In genomic region chr6:28914941-28915340, GRCh38 we compare ENCODE assay signal across 24 cellular contexts. TPM values are rescaled to one million over a fixed set of nuclear protein-coding genes. Genes with fewer than 3 reads are reported as not detected.
DNase-seq lines count a peak whose midpoint lies in the region; ATAC-seq and TF ChIP-seq lines count a peak whose summit lies in the region.
"Had no signal": no experiment of that assay in that cellular context is flagged by ENCODE, and none has a peak within 500 bp of the region (broad histone marks: within the 10 kb centered on the region; RNA-seq: fewer than 3 reads in every experiment).

No MANE protein-coding gene starts in this region.

- no peak overlapping the region for H3K14ac ChIP-seq in IMR-90 (replicated peaks; ENCODE audit: low read depth, low read length)

- H3K9ac ChIP-seq in IMR-90 (ENCODE audit: low read depth, low read length) (no peak overlapping the region), liver (ENCODE audit: low read depth in 1 of 2, low read length in 2 of 2) (no peak overlapping the region)
- H3K9ac ChIP-seq: BLaER1 treated with 17β-estradiol and CSF1 and Interleukin-3, amounts not matched to agents 10 nM and 100 nM had no signal

- peaks cover 57% of the 10 kb centered on the region for H3K36me3 Mint-ChIP-seq in activated CD4-positive, alpha-beta T cell treated with anti-CD3 and anti-CD28 coated beads for 36 hours (ENCODE audit: low read depth)

- no peak overlapping the region for H3K4me3 Mint-ChIP-seq in activated CD4-positive, alpha-beta T cell treated with anti-CD3 and anti-CD28 coated beads for 36 hours
- H3K4me3 Mint-ChIP-seq: CD14-positive monocyte; CD4-positive, alpha-beta T cell; CD8-positive, alpha-beta memory T cell; GM23338; H9 had no signal

- H3K23ac ChIP-seq in IMR-90 (ENCODE audit: low read depth, low read length) = no peak overlapping the region

- no peak for TF ChIP-seq POLR2A in IMR-90 (IDR thresholded peaks at IDR 0.05; ENCODE audit: low read depth, low read length)

- BruUV-seq in IMR-90 (replicated peaks; lab: Mats Ljungman, UMichigan) = no TSS peak

- peaks cover 52% of the 10 kb centered on the region for H3K36me3 ChIP-seq in IMR-90 (ENCODE audit: control insufficient read depth, insufficient read depth, low read length)
- H3K36me3 ChIP-seq in liver (ENCODE audit: control insufficient read depth in 4 of 4, insufficient read depth in 3 of 4, low read depth in 1 of 4, low read length in 3 of 4) = peaks cover 9 to 56% (median 46%) of the 10 kb centered on the region in 4 donors

- no peak overlapping the region for H3K27ac Mint-ChIP-seq in activated CD4-positive, alpha-beta T cell treated with anti-CD3 and anti-CD28 coated beads for 36 hours
- H3K27ac Mint-ChIP-seq: CD4-positive, alpha-beta T cell; GM23338; H9 had no signal

- no peaks in the 10 kb centered on the region for H3K9me1 ChIP-seq in IMR-90 (ENCODE audit: insufficient read depth, low read length)

- no peaks in the 10 kb centered on the region for H3K4me1 ChIP-seq in IMR-90 (ENCODE audit: control insufficient read depth, insufficient read depth, low read length)
- H3K4me1 ChIP-seq in liver (ENCODE audit: control insufficient read depth in 4 of 4, insufficient read depth in 4 of 4, low read length in 3 of 4) = peaks cover 0 to 19% (median 11%) of the 10 kb centered on the region in 4 donors
- H3K4me1 ChIP-seq: A549, BE2C had no signal

- H3K4ac ChIP-seq in IMR-90 (ENCODE audit: low read depth, low read length) = no peak overlapping the region

- no peak overlapping the region for H2BK120ac ChIP-seq in IMR-90 (ENCODE audit: low read depth, low read length)

- H3K56ac ChIP-seq in IMR-90 (ENCODE audit: extremely low read depth, insufficient read depth, low read length) = no peak overlapping the region

- no peaks in the 10 kb centered on the region for H3K9me3 ChIP-seq in IMR-90 (ENCODE audit: control insufficient read depth, insufficient read depth, low read length)
- no peaks in the 10 kb centered on the region for H3K9me3 ChIP-seq in liver (ENCODE audit: control insufficient read depth in 4 of 4, low read length in 3 of 4)
- H3K9me3 ChIP-seq: A549, BE2C had no signal

- WGBS in IMR-90 (ENCODE audit: extremely low coverage in 2 of 2, insufficient read length in 1 of 2), 2 experiments = no CpG with 5 or more reads among the region's 2 CpGs
- WGBS in liver = 58% methylated on average over 2 of the region's 2 CpGs

- H2BK20ac ChIP-seq in IMR-90 (ENCODE audit: low read depth, low read length) = no peak overlapping the region

- peak; percentile 24 for DNase-seq in IMR-90
- DNase-seq in astrocyte of the hippocampus (ENCODE audit: low read depth, low spot score) = peak; percentile 53
- DNase-seq in fibroblast of the aortic adventitia (ENCODE audit: low read depth) = peak; percentile 44
- no peak for DNase-seq in activated CD4-positive, alpha-beta T cell treated with anti-CD3 and anti-CD28 coated beads for 36 hours
- DNase-seq in activated effector memory CD4-positive, alpha-beta T cell treated with anti-CD3 and anti-CD28 coated beads, Interleukin-2, amount 50 U/mL, for 16 hours = no peak
- DNase-seq: 8988T; ACHN; AML-193; BE2C; Calu3; CD4-positive, alpha-beta T cell; CD8-positive, alpha-beta memory T cell; DMS53; DND-41; H9 had no signal

- no peak overlapping the region for H4K91ac ChIP-seq in IMR-90 (ENCODE audit: insufficient read depth, low read depth, low read length)

- H2BK15ac ChIP-seq in IMR-90 (ENCODE audit: low read depth, low read length) = no peak overlapping the region

- dilution Hi-C loops in IMR-90 (cut with HindIII; ENCODE audit: low sequenced_read_pairs, unreplicated experiment) = no loop called here

- H3K27me3 Mint-ChIP-seq in activated CD4-positive, alpha-beta T cell treated with anti-CD3 and anti-CD28 coated beads for 36 hours = no peaks in the 10 kb centered on the region
- H3K27me3 Mint-ChIP-seq: CD4-positive, alpha-beta T cell had no signal

- intact Hi-C loops in IMR-90 (cut with micrococcal nuclease) = no loop called here
- intact Hi-C loops in activated CD4-positive, alpha-beta T cell treated with anti-CD3 and anti-CD28 coated beads for 36 hours (cut with DNase I, micrococcal nuclease) = no loop called here

- TF ChIP-seq CTCF in IMR-90 (conservative IDR thresholded peaks at IDR 0.05; ENCODE audit: low read depth, low read length) (no peak), fibroblast of the aortic adventitia (IDR thresholded peaks at IDR 0.05; ENCODE audit: insufficient read depth, low read length) (no peak), liver (IDR thresholded peaks at IDR 0.05; ENCODE audit: low read depth, low read length, missing input control) (no peak)

- H3K27ac ChIP-seq in IMR-90 (ENCODE audit: insufficient read depth, low read length) (no peak overlapping the region), liver (ENCODE audit: low read depth in 1 of 2, low read length in 2 of 2) (peak overlapping the region; percentile 29 to 41)
- H3K27ac ChIP-seq: A549; BLaER1 treated with 17β-estradiol and CSF1 and Interleukin-3, amounts not matched to agents 10 nM and 100 nM had no signal

- H3K27me3 ChIP-seq in IMR-90 (ENCODE audit: control insufficient read depth, insufficient read depth, low read length) (no peaks in the 10 kb centered on the region), liver (ENCODE audit: control insufficient read depth in 4 of 4, insufficient read depth in 4 of 4, low read length in 3 of 4) (no peaks in the 10 kb centered on the region)
- H3K27me3 ChIP-seq: BE2C; BLaER1 treated with 17β-estradiol and CSF1 and Interleukin-3, amounts not matched to agents 10 nM and 100 nM had no signal

- no peak overlapping the region for H4K8ac ChIP-seq in IMR-90 (ENCODE audit: low read depth in 2 of 2, low read length in 2 of 2)

- no peak overlapping the region for H3K18ac ChIP-seq in IMR-90 (ENCODE audit: low read depth, low read length)

- H4K20me1 ChIP-seq in IMR-90 (ENCODE audit: insufficient read depth, low read length) = peaks cover 1% of the 10 kb centered on the region

- no peaks in the 10 kb centered on the region for H3K9me3 Mint-ChIP-seq in activated CD4-positive, alpha-beta T cell treated with anti-CD3 and anti-CD28 coated beads for 36 hours (ENCODE audit: low read depth)
- H3K9me3 Mint-ChIP-seq: CD4-positive, alpha-beta T cell; CD8-positive, alpha-beta memory T cell; GM23338; H9 had no signal

- no peak overlapping the region for H3K4me2 ChIP-seq in IMR-90 (ENCODE audit: low read depth, low read length)
- H3K4me2 ChIP-seq: A549; BLaER1 treated with 17β-estradiol and CSF1 and Interleukin-3, amounts not matched to agents 10 nM and 100 nM; GM23338 had no signal

- POLR2A ChIA-PET in IMR-90 (lab: Charles Lee; ENCODE audit: unreplicated experiment) = interaction anchor here (0.6 kb wide), 1 partner anchor 1020 kb away, joined by 5 read pairs; no protein-coding TSS in a partner anchor
- POLR2A ChIA-PET in activated CD4-positive, alpha-beta T cell treated with anti-CD3 and anti-CD28 coated beads for 36 hours (lab: Charles Lee) = interaction anchor here (0.6 kb wide), 1 partner anchor 1764 kb away, joined by 3 read pairs; no protein-coding TSS in a partner anchor

- H2AFZ ChIP-seq in IMR-90 (replicated peaks; ENCODE audit: low read length, poor library complexity) = no peak overlapping the region
- H2AFZ ChIP-seq: GM23338 had no signal

- peak; percentile 46; the same call in 1 of the 2 replicates for ATAC-seq in IMR-90 (ENCODE audit: low read depth)
- no peak for ATAC-seq in activated CD4-positive, alpha-beta T cell treated with anti-CD3 and anti-CD28 coated beads for 36 hours
- no peak for ATAC-seq in GM21529 (IDR thresholded peaks at IDR 0.05; ENCODE audit: unreplicated experiment)
- no peak for ATAC-seq in HG03196 (IDR thresholded peaks at IDR 0.05; ENCODE audit: unreplicated experiment)
- ATAC-seq: A549, GM12878, GM23338, HCT116 had no signal

- H2BK5ac ChIP-seq in IMR-90 (ENCODE audit: low read depth, low read length, poor library complexity, severe bottlenecking) = no peak overlapping the region

- H3K79me1 ChIP-seq in IMR-90 (ENCODE audit: low read depth in 1 of 2, low read length in 2 of 2) = peaks cover 7 to 37% of the 10 kb centered on the region in 2 experiments

- H4K5ac ChIP-seq in IMR-90 (ENCODE audit: low read depth, low read length) = no peak overlapping the region

- in situ Hi-C loops in IMR-90 (cut with MboI; ENCODE audit: low sequenced_read_pairs) = no loop called here

- TF ChIP-seq RAD21 in IMR-90 (IDR thresholded peaks at IDR 0.05; ENCODE audit: low read length) = no peak
- TF ChIP-seq RAD21 in liver (IDR thresholded peaks at IDR 0.05) = peak in 1 of 2 donors; percentile 9

- H3K4me3 ChIP-seq in IMR-90 (ENCODE audit: insufficient read depth, low read depth, low read length) (no peak overlapping the region), fibroblast of the aortic adventitia (ENCODE audit: low read depth, low read length) (no peak overlapping the region), liver (ENCODE audit: low read depth in 1 of 3, low read length in 3 of 3) (no peak overlapping the region)
- H3K4me3 ChIP-seq: A549; BLaER1 treated with 17β-estradiol and CSF1 and Interleukin-3, amounts not matched to agents 10 nM and 100 nM; GM12878; GM23338 had no signal

- H2AK5ac ChIP-seq in IMR-90 (ENCODE audit: low read depth, low read length) = no peak overlapping the region

- H3K4me1 Mint-ChIP-seq in activated CD4-positive, alpha-beta T cell treated with anti-CD3 and anti-CD28 coated beads for 36 hours = peaks cover 13% of the 10 kb centered on the region
- H3K4me1 Mint-ChIP-seq: GM23338, H9 had no signal

- H2AK9ac ChIP-seq in IMR-90 (replicated peaks; ENCODE audit: low read depth, low read length, poor library complexity) = no peak overlapping the region

- CTCF ChIA-PET in IMR-90 (lab: Yijun Ruan, JAX) = interaction anchor here (0.6 kb wide), 1 partner anchor 87 kb away, joined by 3 read pairs; no protein-coding TSS in a partner anchor
- CTCF ChIA-PET in activated CD4-positive, alpha-beta T cell treated with anti-CD3 and anti-CD28 coated beads for 36 hours (lab: Charles Lee) = interaction anchor here (0.6 to 1.5 kb wide), 2 partner anchors 49 to 78 kb away, joined by 4 to 5 read pairs; no protein-coding TSS in a partner anchor

TF ChIP-seq in liver, 16 proteins besides CTCF, POLR2A, EP300 and RAD21 (continues in another document):
- TF ChIP-seq HNF4G (IDR thresholded peaks at IDR 0.05) = no peak
- TF ChIP-seq HNF4A (conservative IDR thresholded peaks at IDR 0.05) = peak in 1 of 2 donors; percentile 42
- peak; percentile 22 to 56 for TF ChIP-seq RXRA (IDR thresholded peaks at IDR 0.05)
- TF ChIP-seq FOXA2 (IDR thresholded peaks at IDR 0.05) = peak; percentile 21
- peak; percentile 37 for TF ChIP-seq YY1 (IDR thresholded peaks at IDR 0.05)
- peak in 1 of 2 donors; percentile 37 for TF ChIP-seq JUND (IDR thresholded peaks at IDR 0.05)
- TF ChIP-seq EGR1 (IDR thresholded peaks at IDR 0.05; ENCODE audit: low read depth in 2 of 2) = no peak

RNA-seq across cellular contexts. Expression of gene TRIM27, which starts 8.8 kb away (rescaled TPM):
- 48.0 TPM in 2 replicates for total RNA-seq in IMR-90 (2012; rRNA removed)
- 43.5 and 44.4 TPM in 2 replicates for polyA plus RNA-seq in IMR-90 (2012; rRNA removed)
- 21.8 and 26.3 TPM in 2 replicates for polyA plus RNA-seq in IMR-90 (2012; cell fraction: cytosol; rRNA removed)
- polyA plus RNA-seq in IMR-90 (2012; cell fraction: nucleus; rRNA removed; ENCODE audit: low replicate concordance) = 49.1 and 79.8 TPM in 2 replicates
- total RNA-seq in fibroblast of the aortic adventitia (ENCODE audit: low replicate concordance) = 32.7 and 49.7 TPM in 2 replicates
- total RNA-seq in liver = 10 to 100 TPM; 27.3 to 63.3 TPM
- 10 to 100 TPM; 19.6 to 37.7 TPM for polyA plus RNA-seq in liver
- total RNA-seq in activated CD4-positive, alpha-beta T cell treated with anti-CD3 and anti-CD28 coated beads for 36 hours = 10 to 100 TPM; 48.5 to 54.6 TPM

Comparison
In these comparisons a context has a peak if more than half of its experiments do, and no peak if none do; other contexts are left out.
1. DNase-seq: peak in IMR-90 (single experiment), astrocyte of the hippocampus (single experiment) and fibroblast of the aortic adventitia (single experiment); none in activated CD4-positive, alpha-beta T cell treated with anti-CD3 and anti-CD28 coated beads for 36 hours (single experiment) and activated effector memory CD4-positive, alpha-beta T cell treated with anti-CD3 and anti-CD28 coated beads, Interleukin-2, amount 50 U/mL, for 16 hours (single experiment).